ENCODE assay signal across 11 cellular contexts in genomic region chr6:135323202-135323668, GRCh38.
A peak's percentile ranks its signal among the peaks of the same experiment; 100 is the strongest.
DNase-seq lines count a peak whose midpoint lies in the region; ATAC-seq and TF ChIP-seq lines count a peak whose summit lies in the region.
"Had no signal": no experiment of that assay in that cellular context is flagged by ENCODE, and none has a peak within 500 bp of the region (broad histone marks: within the 10 kb centered on the region; RNA-seq: fewer than 3 reads in every experiment).

No MANE protein-coding gene starts in this region.

- H3K27ac Mint-ChIP-seq in activated B cell treated with CpG ODN at 0.5 μM for 24 hours, result no peak overlapping the region
- H3K27ac Mint-ChIP-seq: dendritic cell treated with granulocyte-macrophage colony-stimulating factor and Interleukin-4, amounts not matched to agents 40 ng/mL and 50 ng/mL, for 4 days had no signal

- H3K4me1 Mint-ChIP-seq in activated B cell treated with CpG ODN at 0.5 μM for 24 hours, result peaks cover 13% of the 10 kb centered on the region

- no peaks in the 10 kb centered on the region for H3K4me1 ChIP-seq in psoas muscle

- H3K36me3 Mint-ChIP-seq in activated B cell treated with CpG ODN at 0.5 μM for 24 hours (ENCODE audit: low read depth), result peaks cover 4% of the 10 kb centered on the region

- CTCF ChIA-PET in activated B cell treated with CpG ODN at 0.5 μM for 24 hours (lab: Charles Lee), result no interaction called here

- peak; percentile 100 for DNase-seq in CMK (ENCODE audit: low read depth)
- DNase-seq in activated B cell treated with CpG ODN at 0.5 μM for 24 hours, result no peak
- no peak for DNase-seq in psoas muscle
- no peak for DNase-seq in NK-92 treated with Interleukin-12 subunit alpha and Interleukin-12 subunit beta, amount 100 ng/mL, for 24 hours (lab: John Stamatoyannopoulos, UW)
- no peak for DNase-seq in retina
- no peak for DNase-seq in H4 (ENCODE audit: low spot score)

- no peaks in the 10 kb centered on the region for H3K9me3 ChIP-seq in psoas muscle
- H3K9me3 ChIP-seq: neutrophil had no signal

- TF ChIP-seq CTCF in activated B cell treated with CpG ODN at 0.5 μM for 24 hours (IDR thresholded peaks at IDR 0.05) (no peak), psoas muscle (IDR thresholded peaks at IDR 0.05) (no peak)

- WGBS in psoas muscle, 3 donors, result 86 to 91% (median 90%) methylated on average over 6 of the region's 6 CpGs

- H3K4me3 ChIP-seq in psoas muscle, result no peak overlapping the region

- no peaks in the 10 kb centered on the region for H3K9me3 Mint-ChIP-seq in activated B cell treated with CpG ODN at 0.5 μM for 24 hours
- H3K9me3 Mint-ChIP-seq: dendritic cell treated with granulocyte-macrophage colony-stimulating factor and Interleukin-4, amounts not matched to agents 40 ng/mL and 50 ng/mL, for 4 days had no signal

- H3K27me3 Mint-ChIP-seq in activated B cell treated with CpG ODN at 0.5 μM for 24 hours, result no peaks in the 10 kb centered on the region
- H3K27me3 Mint-ChIP-seq: dendritic cell treated with granulocyte-macrophage colony-stimulating factor and Interleukin-4, amounts not matched to agents 40 ng/mL and 50 ng/mL, for 4 days had no signal

- POLR2A ChIA-PET in activated B cell treated with CpG ODN at 0.5 μM for 24 hours (lab: Charles Lee), result interaction anchor here (1.1 to 1.4 kb wide), 2 partner anchors 160 to 967 kb away, joined by 3 to 4 read pairs; no protein-coding TSS in a partner anchor

- peaks cover 0 to 4% of the 10 kb centered on the region in 2 donors for H3K36me3 ChIP-seq in psoas muscle (ENCODE audit: insufficient read depth in 1 of 2, low read depth in 1 of 2)
- H3K36me3 ChIP-seq: neutrophil had no signal

- H3K4me3 Mint-ChIP-seq in activated B cell treated with CpG ODN at 0.5 μM for 24 hours, result peak overlapping the region; percentile 60
- H3K4me3 Mint-ChIP-seq: dendritic cell treated with granulocyte-macrophage colony-stimulating factor and Interleukin-4, amounts not matched to agents 40 ng/mL and 50 ng/mL, for 4 days had no signal

- ATAC-seq in GM21360 (IDR thresholded peaks at IDR 0.05; ENCODE audit: unreplicated experiment) (peak; percentile 95), HG03378 (IDR thresholded peaks at IDR 0.05; ENCODE audit: unreplicated experiment) (peak; percentile 97), activated B cell treated with CpG ODN at 0.5 μM for 24 hours (ENCODE audit: low read depth) (peak; percentile 92), psoas muscle (no peak)
- ATAC-seq: Panc1 had no signal

- H3K27me3 ChIP-seq in psoas muscle (ENCODE audit: insufficient read depth in 3 of 3, low read length in 2 of 3), result no peaks in the 10 kb centered on the region
- H3K27me3 ChIP-seq: neutrophil had no signal

- no peak overlapping the region for H3K27ac ChIP-seq in psoas muscle
- H3K27ac ChIP-seq: neutrophil had no signal

- intact Hi-C loops in activated B cell treated with CpG ODN at 0.5 μM for 24 hours (cut with micrococcal nuclease) (loop anchor here (2.0 kb wide), 2 partner anchors 48 to 140 kb away; no protein-coding TSS in a partner anchor), psoas muscle (cut with DNase I) (no loop called here)

Comparison
In these comparisons a context has a peak if more than half of its experiments do, and no peak if none do; other contexts are left out.
1. ATAC-seq: peak in GM21360 (single experiment), HG03378 (single experiment) and activated B cell treated with CpG ODN at 0.5 μM for 24 hours (single experiment); none in psoas muscle (0 of 4).